11 cellular contexts compared by ENCODE assay signal in the genomic region with DNA sequence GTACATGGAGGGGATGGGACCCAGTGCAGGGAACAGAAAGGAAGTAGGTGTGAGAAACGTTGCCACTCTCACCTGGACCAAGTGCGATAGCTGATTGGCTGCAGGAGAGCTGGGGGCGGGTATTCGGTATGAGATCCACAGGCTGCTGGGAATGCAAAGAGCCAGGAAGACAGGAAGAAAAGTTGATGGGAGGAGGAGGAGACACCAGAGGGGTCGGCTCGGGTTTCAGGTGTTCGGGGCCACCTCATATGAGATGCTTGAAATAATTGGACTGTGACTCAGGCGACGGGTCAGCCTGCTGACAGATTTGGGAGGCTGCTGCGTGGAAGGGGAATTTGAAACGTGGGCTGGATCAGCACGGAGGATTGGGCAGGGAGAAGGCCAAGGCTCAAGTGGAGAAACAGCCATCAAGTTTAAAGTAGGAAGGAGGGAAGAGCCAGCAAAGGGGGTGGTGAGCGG.
DNase-seq lines count a peak whose midpoint lies in the region; ATAC-seq and TF ChIP-seq lines count a peak whose summit lies in the region.
"Had no signal": no experiment of that assay in that cellular context is flagged by ENCODE, and none has a peak within 500 bp of the region (broad histone marks: within the 10 kb centered on the region; RNA-seq: fewer than 3 reads in every experiment).

No MANE protein-coding gene starts in this region.

- peaks cover 45% of the 10 kb centered on the region for H3K36me3 Mint-ChIP-seq in activated T-cell treated with anti-CD3 and anti-CD28 coated beads, Interleukin-2, amount 50 U/mL, for 24 hours (ENCODE audit: low read depth)

- no peak overlapping the region for H3K27ac ChIP-seq in fibroblast of lung (ENCODE audit: insufficient read depth, low read length)

- H2AFZ ChIP-seq in fibroblast of lung (ENCODE audit: low read length) = no peak overlapping the region

- H3K4me1 ChIP-seq in fibroblast of lung (ENCODE audit: control insufficient read depth, extremely low read depth, insufficient read depth, low read length) = no peaks in the 10 kb centered on the region

- no peak overlapping the region for H3K4me2 ChIP-seq in fibroblast of lung (ENCODE audit: extremely low read depth, insufficient read depth, low read length)

- no peaks in the 10 kb centered on the region for H3K9me3 Mint-ChIP-seq in activated T-cell treated with anti-CD3 and anti-CD28 coated beads, Interleukin-2, amount 50 U/mL, for 24 hours

- TF ChIP-seq CTCF in fibroblast of lung (conservative IDR thresholded peaks at IDR 0.05 in 1 of 2, IDR thresholded peaks at IDR 0.05 in 1 of 2; ENCODE audit: low read depth in 1 of 2, low read length in 2 of 2) = no peak

- H3K9ac ChIP-seq in fibroblast of lung (ENCODE audit: insufficient read depth, low read length) = no peak overlapping the region

- DNase-seq in activated T-cell treated with anti-CD3 and anti-CD28 coated beads, Interleukin-2, amount 50 U/mL, for 24 hours = no peak
- DNase-seq in activated T-cell treated with anti-CD3 and anti-CD28 coated beads, Interleukin-2, amount 50 U/mL, for 48 hours = no peak
- peak; percentile 55 for DNase-seq in NCI-H510A treated with DMSO at 0.1 percent for 48 hours (lab: John Stamatoyannopoulos, UW)
- DNase-seq in fibroblast of lung (ENCODE audit: low read depth in 2 of 2) = peak; percentile 15 to 94
- DNase-seq in renal cortical epithelial cell (ENCODE audit: low read depth) = peak; percentile 62
- DNase-seq in NCI-H774 (lab: John Stamatoyannopoulos, UW) = no peak
- no peak for DNase-seq in UCSD-AML1 (lab: John Stamatoyannopoulos, UW; ENCODE audit: unreplicated experiment)
- DNase-seq: amniotic stem cell, NCI-H1694 had no signal

- no peaks in the 10 kb centered on the region for H3K4me1 Mint-ChIP-seq in activated T-cell treated with anti-CD3 and anti-CD28 coated beads, Interleukin-2, amount 50 U/mL, for 24 hours (ENCODE audit: low read depth)

- no peak overlapping the region for H3K4me3 ChIP-seq in fibroblast of lung (replicated peaks in 1 of 4; ENCODE audit: control extremely low read depth in 1 of 4, insufficient read depth in 1 of 4, low read depth in 3 of 4, low read length in 4 of 4)

- no peaks in the 10 kb centered on the region for H3K79me2 ChIP-seq in fibroblast of lung (ENCODE audit: control insufficient read depth, insufficient read depth, low read length)

- ATAC-seq in GM18858 (IDR thresholded peaks at IDR 0.05; ENCODE audit: unreplicated experiment) = no peak

- no peaks in the 10 kb centered on the region for H3K9me3 ChIP-seq in fibroblast of lung (ENCODE audit: control insufficient read depth, insufficient read depth, low read depth, low read length)

- peaks cover 2% of the 10 kb centered on the region for H3K36me3 ChIP-seq in fibroblast of lung (ENCODE audit: control insufficient read depth, insufficient read depth, low read length)

- H4K20me1 ChIP-seq in fibroblast of lung (ENCODE audit: control insufficient read depth, extremely low read depth, insufficient read depth, low read length) = no peaks in the 10 kb centered on the region

- H3K27me3 ChIP-seq in fibroblast of lung (ENCODE audit: control insufficient read depth, insufficient read depth, low read length) = no peaks in the 10 kb centered on the region

- no peaks in the 10 kb centered on the region for H3K27me3 Mint-ChIP-seq in activated T-cell treated with anti-CD3 and anti-CD28 coated beads, Interleukin-2, amount 50 U/mL, for 24 hours
- H3K27me3 Mint-ChIP-seq: B cell had no signal

- no peak overlapping the region for H3K4me3 Mint-ChIP-seq in activated T-cell treated with anti-CD3 and anti-CD28 coated beads, Interleukin-2, amount 50 U/mL, for 24 hours
- H3K4me3 Mint-ChIP-seq: B cell had no signal

- peak overlapping the region; percentile 18 for H3K27ac Mint-ChIP-seq in activated T-cell treated with anti-CD3 and anti-CD28 coated beads, Interleukin-2, amount 50 U/mL, for 24 hours
- H3K27ac Mint-ChIP-seq: B cell had no signal

Comparison
In these comparisons a context has a peak if more than half of its experiments do, and no peak if none do; other contexts are left out.
1. DNase-seq: peak in NCI-H510A treated with DMSO at 0.1 percent for 48 hours (single experiment), fibroblast of lung (2 of 2) and renal cortical epithelial cell (single experiment); none in activated T-cell treated with anti-CD3 and anti-CD28 coated beads, Interleukin-2, amount 50 U/mL, for 24 hours (single experiment), activated T-cell treated with anti-CD3 and anti-CD28 coated beads, Interleukin-2, amount 50 U/mL, for 48 hours (0 of 2), NCI-H774 (single experiment) and UCSD-AML1 (single experiment).